In genomic region chr15:52567886-52568568, GRCh38 we compare ENCODE assay signal across 8 cellular contexts. TPM values are rescaled to one million over a fixed set of nuclear protein-coding genes. Genes with fewer than 3 reads are reported as not detected.
DNase-seq lines count a peak whose midpoint lies in the region; ATAC-seq and TF ChIP-seq lines count a peak whose summit lies in the region.

No MANE protein-coding gene starts in this region.

- peak overlapping the region; percentile 83 to 97 (median 94) for H3K4me3 Mint-ChIP-seq in naive B cell

- DNase-seq in GM12865 (ENCODE audit: low read depth) (peak; percentile 51), NCI-H146 (lab: John Stamatoyannopoulos, UW) (peak; percentile 41), erythroblast (lab: John Stamatoyannopoulos, UW) (peak; percentile 71 to 78), naive B cell (no peak), foreskin melanocyte (no peak), H4 (ENCODE audit: low spot score) (no peak)
- peak; percentile 77 for DNase-seq in activated CD8-positive, alpha-beta memory T cell treated with anti-CD3 and anti-CD28 coated beads, Interleukin-2, amount 50 U/mL, for 48 hours

- H3K27ac ChIP-seq in temporal lobe (ENCODE audit: low read depth, low read length), result peak overlapping the region; percentile 85

- H3K27me3 Mint-ChIP-seq in naive B cell, result no peaks in the 10 kb centered on the region

- ATAC-seq in naive B cell (ENCODE audit: low read depth in 2 of 2), result no peak

- H3K9me3 Mint-ChIP-seq in naive B cell, result no peaks in the 10 kb centered on the region

- peak overlapping the region; percentile 96 to 100 (median 98) for H3K27ac Mint-ChIP-seq in naive B cell

- H3K36me3 Mint-ChIP-seq in naive B cell, result no peaks in the 10 kb centered on the region

- no peak for TF ChIP-seq POLR2A in erythroblast (IDR thresholded peaks at IDR 0.05; ENCODE audit: low read length)

- H3K4me3 ChIP-seq in GM12865 (ENCODE audit: low read depth, low read length), result peak overlapping the region; percentile 81

- no peak for TF ChIP-seq CTCF in GM12865 (IDR thresholded peaks at IDR 0.05; ENCODE audit: insufficient read depth, low read depth, low read length, missing control alignments)

- peaks cover 17 to 55% (median 28%) of the 10 kb centered on the region in 3 donors for H3K4me1 Mint-ChIP-seq in naive B cell

RNA-seq across cellular contexts. Expression of gene ARPP19, which starts 0.8 kb away (rescaled TPM):
- 10 to 100 TPM; 48.6 to 73.3 (median 54.2) TPM for polyA plus RNA-seq in naive B cell (ENCODE audit: low read depth in 6 of 6)
- total RNA-seq in temporal lobe, result 149 TPM
- total RNA-seq in H4 (2014; rRNA removed; shearing (Covaris generic)), result 79.2 and 109 TPM in 2 replicates

RNA-seq across cellular contexts. Expression of gene MYO5A, which starts 39.3 kb away (rescaled TPM):
- polyA plus RNA-seq in naive B cell (ENCODE audit: low read depth in 6 of 6), result 10 to 100 TPM in 2 of 6 donors, 1 to 10 TPM in 4; 3.8 to 15.0 (median 9.3) TPM
- total RNA-seq in temporal lobe, result 126 TPM
- total RNA-seq in H4 (2014; rRNA removed; shearing (Covaris generic)), result 15.2 and 21.4 TPM in 2 replicates

Comparison
In these comparisons a context has a peak if more than half of its experiments do, and no peak if none do; other contexts are left out.
1. DNase-seq: peak in GM12865 (single experiment), NCI-H146 (single experiment), activated CD8-positive, alpha-beta memory T cell treated with anti-CD3 and anti-CD28 coated beads, Interleukin-2, amount 50 U/mL, for 48 hours (single experiment) and erythroblast (2 of 2); none in naive B cell (single experiment), foreskin melanocyte (single experiment) and H4 (single experiment).